In genomic region chr7:141649865-141650499, GRCh38 we compare ENCODE assay signal across 1 cellular context.
TF ChIP-seq lines count a peak whose summit lies in the region.

No MANE protein-coding gene starts in this region.

TF ChIP-seq in HEK293, 187 proteins besides CTCF, POLR2A, EP300 and RAD21 (continued from another document):
- TF ChIP-seq ZBTB44 (tag by site-specific recombination; IDR thresholded peaks at IDR 0.05): 0 out of 2 replicates have a peak, but pooled peaks have one; percentile 23
TF ChIP-seq in HEK293: peak in this region for 11.
